Comparison of ENCODE assay signal across 8 cellular contexts in genomic region chr12:53046655-53047220, GRCh38. TPM values are rescaled to one million over a fixed set of nuclear protein-coding genes. Genes with fewer than 3 reads are reported as not detected.
A peak's percentile ranks its signal among the peaks of the same experiment; 100 is the strongest.
DNase-seq lines count a peak whose midpoint lies in the region; ATAC-seq, FAIRE-seq and TF ChIP-seq lines count a peak whose summit lies in the region.

No MANE protein-coding gene starts in this region.

- H3K4me3 Mint-ChIP-seq in T-helper 1 cell treated with Interleukin-12 subunit alpha and Interleukin-12 subunit beta and Interleukin-4 antibody, amounts not matched to agents 30 μg/mL and 1 μg/mL, for 36 hours, result peak overlapping the region; percentile 96
- peak overlapping the region; percentile 92 for H3K4me3 Mint-ChIP-seq in chondrocyte (ENCODE audit: unreplicated experiment)

- TF ChIP-seq POLR2A in spleen (IDR thresholded peaks at IDR 0.05), result peak; percentile 48 to 77 (median 71)

- DNase-seq in COLO668 (lab: John Stamatoyannopoulos, UW; ENCODE audit: unreplicated experiment), result peak; percentile 69
- peak; percentile 94 for DNase-seq in chondrocyte (ENCODE audit: low spot score)
- peak; percentile 97 for DNase-seq in kidney
- no peak for DNase-seq in spleen
- DNase-seq in DMS114 treated with DMSO at 0.1 percent for 48 hours (lab: John Stamatoyannopoulos, UW; ENCODE audit: unreplicated experiment), result no peak

- H3K36me3 ChIP-seq in kidney (ENCODE audit: control insufficient read depth in 1 of 2, insufficient read depth in 2 of 2, low read length in 2 of 2) (peaks cover under 1% of the 10 kb centered on the region in 2 donors), spleen (peaks cover 0 to 12% (median 0%) of the 10 kb centered on the region in 6 donors)

- no peak for FAIRE-seq in kidney (lab: Jason Lieb, UNC)

- TF ChIP-seq CTCF in chondrocyte (IDR thresholded peaks at IDR 0.05) (no peak), kidney (IDR thresholded peaks at IDR 0.05; ENCODE audit: borderline replicate concordance, extremely low read depth, insufficient read depth) (no peak), spleen (IDR thresholded peaks at IDR 0.05 in 8 of 11, conservative IDR thresholded peaks at IDR 0.05 in 3 of 11) (peak in 1 of 11 experiments; percentile 16)

- peaks cover 14% of the 10 kb centered on the region for H3K36me3 Mint-ChIP-seq in T-helper 1 cell treated with Interleukin-12 subunit alpha and Interleukin-12 subunit beta and Interleukin-4 antibody, amounts not matched to agents 30 μg/mL and 1 μg/mL, for 36 hours (ENCODE audit: low read depth)
- peaks cover 8% of the 10 kb centered on the region for H3K36me3 Mint-ChIP-seq in chondrocyte (ENCODE audit: low read depth)

- peak; percentile 31; the same call in 1 of the 2 replicates for TF ChIP-seq EP300 in Ishikawa (IDR thresholded peaks at IDR 0.05; ENCODE audit: borderline replicate concordance)

- H3K9ac ChIP-seq in kidney (ENCODE audit: low read length in 2 of 2), result peak overlapping the region; percentile 98 to 100

- no peaks in the 10 kb centered on the region for H3K9me3 Mint-ChIP-seq in T-helper 1 cell treated with Interleukin-12 subunit alpha and Interleukin-12 subunit beta and Interleukin-4 antibody, amounts not matched to agents 30 μg/mL and 1 μg/mL, for 36 hours
- no peaks in the 10 kb centered on the region for H3K9me3 Mint-ChIP-seq in chondrocyte (ENCODE audit: low read depth)

- H3K27ac Mint-ChIP-seq in T-helper 1 cell treated with Interleukin-12 subunit alpha and Interleukin-12 subunit beta and Interleukin-4 antibody, amounts not matched to agents 30 μg/mL and 1 μg/mL, for 36 hours, result peak overlapping the region; percentile 75
- peak overlapping the region; percentile 99 for H3K27ac Mint-ChIP-seq in chondrocyte (ENCODE audit: unreplicated experiment)

- H3K9me3 ChIP-seq in kidney (ENCODE audit: control insufficient read depth in 1 of 2, low read length in 2 of 2) (no peaks in the 10 kb centered on the region), spleen (no peaks in the 10 kb centered on the region)

- H3K27ac ChIP-seq in kidney (ENCODE audit: low read depth in 2 of 2, low read length in 2 of 2), result peak overlapping the region; percentile 97 to 99
- peak overlapping the region; percentile 79 to 93 (median 88) for H3K27ac ChIP-seq in spleen

- WGBS in spleen, 5 donors, result 0 to 1% (median 1%) methylated on average over 27 to 43 of the region's 44 CpGs

- peaks cover 0 to 9% (median 0%) of the 10 kb centered on the region in 7 donors for H3K27me3 ChIP-seq in spleen (replicated peaks in 1 of 7)

- intact Hi-C loops in kidney (cut with DNase I), result no loop called here
- intact Hi-C loops in spleen (cut with DNase I; ENCODE audit: low total_unique reads), result no loop called here

- peak; percentile 38 for ATAC-seq in GM21423 (IDR thresholded peaks at IDR 0.05; ENCODE audit: unreplicated experiment)

- H3K4me3 ChIP-seq in kidney (ENCODE audit: low read length in 2 of 2) (peak overlapping the region; percentile 96 to 98), spleen (peak overlapping the region; percentile 47 to 78 (median 52))

- H3K4me1 ChIP-seq in kidney (ENCODE audit: control insufficient read depth in 1 of 2, insufficient read depth in 1 of 2, low read depth in 1 of 2, low read length in 2 of 2) (peaks cover 52 to 61% of the 10 kb centered on the region in 2 donors), spleen (peaks cover 5 to 78% (median 43%) of the 10 kb centered on the region in 6 donors)

- H3K4me1 Mint-ChIP-seq in T-helper 1 cell treated with Interleukin-12 subunit alpha and Interleukin-12 subunit beta and Interleukin-4 antibody, amounts not matched to agents 30 μg/mL and 1 μg/mL, for 36 hours (ENCODE audit: low read depth), result peaks cover 16% of the 10 kb centered on the region
- peaks cover 68% of the 10 kb centered on the region for H3K4me1 Mint-ChIP-seq in chondrocyte (ENCODE audit: low read depth)

- no peaks in the 10 kb centered on the region for H3K27me3 Mint-ChIP-seq in T-helper 1 cell treated with Interleukin-12 subunit alpha and Interleukin-12 subunit beta and Interleukin-4 antibody, amounts not matched to agents 30 μg/mL and 1 μg/mL, for 36 hours (ENCODE audit: low read depth)
- H3K27me3 Mint-ChIP-seq in chondrocyte (ENCODE audit: low read depth), result no peaks in the 10 kb centered on the region

- TF ChIP-seq RAD21 in Ishikawa (IDR thresholded peaks at IDR 0.05; ENCODE audit: low read depth), result no peak

TF ChIP-seq in Ishikawa, 13 proteins besides CTCF, POLR2A, EP300 and RAD21:
- TF ChIP-seq ZBTB7A (IDR thresholded peaks at IDR 0.05; ENCODE audit: low read depth) (peak; percentile 78), TAF1 (IDR thresholded peaks at IDR 0.05; ENCODE audit: low read depth) (peak; percentile 67), TCF12 (IDR thresholded peaks at IDR 0.05; ENCODE audit: low read depth) (no peak; the same call in none of the 2 replicates)
- TF ChIP-seq, protein P1, sequence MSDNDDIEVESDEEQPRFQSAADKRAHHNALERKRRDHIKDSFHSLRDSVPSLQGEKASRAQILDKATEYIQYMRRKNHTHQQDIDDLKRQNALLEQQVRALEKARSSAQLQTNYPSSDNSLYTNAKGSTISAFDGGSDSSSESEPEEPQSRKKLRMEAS (IDR thresholded peaks at IDR 0.05), result peak; percentile 60; the same call in 1 of the 2 replicates
- TF ChIP-seq, protein P2, sequence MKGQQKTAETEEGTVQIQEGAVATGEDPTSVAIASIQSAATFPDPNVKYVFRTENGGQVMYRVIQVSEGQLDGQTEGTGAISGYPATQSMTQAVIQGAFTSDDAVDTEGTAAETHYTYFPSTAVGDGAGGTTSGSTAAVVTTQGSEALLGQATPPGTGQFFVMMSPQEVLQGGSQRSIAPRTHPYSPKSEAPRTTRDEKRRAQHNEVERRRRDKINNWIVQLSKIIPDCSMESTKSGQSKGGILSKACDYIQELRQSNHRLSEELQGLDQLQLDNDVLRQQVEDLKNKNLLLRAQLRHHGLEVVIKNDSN (IDR thresholded peaks at IDR 0.05), result peak; percentile 40

RNA-seq across cellular contexts. Expression of gene TNS2, which starts 3.1 kb away (rescaled TPM):
- total RNA-seq in chondrocyte (104 to 107 TPM (median 105 TPM) in 3 replicates), kidney (179 TPM), spleen (100 to 1,000 TPM in 6 of 7 donors, 10 to 100 TPM in 1; 72.4 to 301 (median 170) TPM)
- polyA plus RNA-seq in kidney (ENCODE audit: insufficient read depth, low read depth, low replicate concordance) (90.1 TPM), spleen (100 to 1,000 TPM in 1 of 3 donors, 10 to 100 TPM in 2; 36.6 to 159 (median 67.5) TPM)

RNA-seq across cellular contexts. Expression of gene SPRYD3, which starts 32.5 kb away (rescaled TPM):
- total RNA-seq in chondrocyte (37.1 to 40.2 TPM (median 38.5 TPM) in 3 replicates), kidney (72.3 TPM), spleen (10 to 100 TPM; 29.2 to 44.5 (median 36.4) TPM)
- polyA plus RNA-seq in kidney (ENCODE audit: insufficient read depth, low read depth, low replicate concordance) (40.0 TPM), spleen (10 to 100 TPM; 10.8 to 31.0 (median 15.9) TPM)

RNA-seq across cellular contexts. Expression of gene EIF4B, which starts 40.5 kb away (rescaled TPM):
- 270 to 336 TPM (median 323 TPM) in 3 replicates for total RNA-seq in chondrocyte
- 417 TPM for total RNA-seq in kidney
- 114 TPM for polyA plus RNA-seq in kidney (ENCODE audit: insufficient read depth, low read depth, low replicate concordance)
- 100 to 1,000 TPM; 379 to 490 (median 468) TPM for total RNA-seq in spleen
- polyA plus RNA-seq in spleen, result 100 to 1,000 TPM; 105 to 132 (median 119) TPM

RNA-seq across cellular contexts. Expression of gene IGFBP6, which starts 50.7 kb away (rescaled TPM):
- total RNA-seq in chondrocyte (7.0 to 10.0 TPM (median 8.9 TPM) in 3 replicates), kidney (203 TPM), spleen (100 to 1,000 TPM in 2 of 7 donors, 10 to 100 TPM in 5; 35.2 to 183 (median 75.6) TPM)
- polyA plus RNA-seq in kidney (ENCODE audit: insufficient read depth, low read depth, low replicate concordance) (57.3 TPM), spleen (100 to 1,000 TPM in 2 of 3 donors, 10 to 100 TPM in 1; 37.1 to 144 (median 130) TPM)

RNA-seq across cellular contexts. Expression of gene SOAT2, which starts 56.5 kb away (rescaled TPM):
- total RNA-seq in chondrocyte (not detected in 3 replicates), kidney (0.19 TPM), spleen (under 1 TPM in 6 of 7 donors, not detected in 1; 0.37 to 0.80 (median 0.54) TPM)
- polyA plus RNA-seq in kidney (ENCODE audit: insufficient read depth, low read depth, low replicate concordance) (0.26 TPM), spleen (1 to 10 TPM in 1 of 3 donors, under 1 TPM in 2; 0.52 to 2.2 (median 0.99) TPM)

Comparison
In these comparisons a context has a peak if more than half of its experiments do, and no peak if none do; other contexts are left out.
1. DNase-seq: peak in COLO668 (single experiment), chondrocyte (single experiment) and kidney (single experiment); none in spleen (single experiment) and DMS114 treated with DMSO at 0.1 percent for 48 hours (single experiment).